ENCODE assay signal across 19 cellular contexts in the genomic region with DNA sequence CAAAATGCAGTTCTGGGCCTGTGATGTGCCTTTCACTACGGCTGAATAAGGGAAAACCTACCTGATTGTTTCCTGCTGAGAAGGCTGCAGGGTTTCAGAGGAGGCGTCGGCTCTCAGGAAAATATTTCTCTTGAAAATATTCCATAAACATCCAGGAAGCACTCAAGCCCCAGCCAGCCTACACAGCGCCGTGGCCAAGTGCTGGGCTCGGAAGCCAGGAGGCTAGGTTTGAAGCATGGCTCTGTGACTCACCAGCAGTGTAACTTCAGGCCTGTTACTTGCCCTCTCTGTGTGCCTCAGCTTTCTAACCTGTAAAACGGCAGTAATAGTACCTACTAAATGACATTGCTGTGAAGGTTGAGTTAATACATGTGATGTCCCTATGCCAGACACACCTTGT.
DNase-seq lines count a peak whose midpoint lies in the region; ATAC-seq, FAIRE-seq and TF ChIP-seq lines count a peak whose summit lies in the region.
"Had no signal": no experiment of that assay in that cellular context is flagged by ENCODE, and none has a peak within 500 bp of the region (broad histone marks: within the 10 kb centered on the region; RNA-seq: fewer than 3 reads in every experiment).

No MANE protein-coding gene starts in this region.

- no peak for ATAC-seq in stimulated activated naive CD8-positive, alpha-beta T cell treated with anti-CD3 and anti-CD28 coated beads, Interleukin-15, amount 100 ng/mL, for 72 hours
- peak; percentile 73 for ATAC-seq in lung (ENCODE audit: insufficient read depth, low FRiP score)
- ATAC-seq: natural killer cell treated with Interleukin-12 subunit alpha and Interleukin-12 subunit beta and Interleukin-15 and Interleukin-18, amount 100 ng/mL, for 72 hours; stimulated activated memory B cell treated with anti-CD40 and anti-IgM and Interleukin-4, amounts not matched to agents 10 μg/mL and 1 μg/mL and 100 μg/mL, for 72 hours had no signal

- H3K9ac ChIP-seq in endothelial cell of umbilical vein (replicated peaks; ENCODE audit: extremely low read depth, insufficient read depth, low read length), result no peak overlapping the region
- H3K9ac ChIP-seq: SK-N-SH had no signal

- H3K9me1 ChIP-seq in endothelial cell of umbilical vein (replicated peaks; ENCODE audit: control insufficient read depth, extremely low read depth, insufficient read depth, low read length), result no peaks in the 10 kb centered on the region

- no TSS peak for BruUV-seq in endothelial cell of umbilical vein (replicated peaks; lab: Mats Ljungman, UMichigan)

- H3K79me2 ChIP-seq in endothelial cell of umbilical vein (ENCODE audit: control insufficient read depth, insufficient read depth, low read length), result no peaks in the 10 kb centered on the region

- no peak for FAIRE-seq in endothelial cell of umbilical vein (lab: Jason Lieb, UNC)
- FAIRE-seq: HTR-8/SVneo had no signal

- H3K36me3 Mint-ChIP-seq in stimulated activated naive CD8-positive, alpha-beta T cell treated with anti-CD3 and anti-CD28 coated beads, Interleukin-15, Interleukin-2, amounts not matched to agents 100 ng/mL and 50 ng/mL, for 24 hours (ENCODE audit: low read depth), result no peaks in the 10 kb centered on the region
- H3K36me3 Mint-ChIP-seq: natural killer cell treated with Interleukin-12 subunit alpha and Interleukin-12 subunit beta and Interleukin-15 and Interleukin-18, amount 100 ng/mL, for 72 hours; stimulated activated memory B cell treated with anti-CD40 and anti-IgM and Interleukin-4, amounts not matched to agents 10 μg/mL and 1 μg/mL and 100 μg/mL, for 72 hours had no signal

- H3K27me3 ChIP-seq in endothelial cell of umbilical vein (ENCODE audit: control insufficient read depth in 2 of 2, insufficient read depth in 2 of 2, low read length in 2 of 2) (no peaks in the 10 kb centered on the region), lung (ENCODE audit: control insufficient read depth, insufficient read depth) (no peaks in the 10 kb centered on the region), Peyer's patch (no peaks in the 10 kb centered on the region)

- no peak overlapping the region for H3K4me3 Mint-ChIP-seq in stimulated activated naive CD8-positive, alpha-beta T cell treated with anti-CD3 and anti-CD28 coated beads, Interleukin-15, Interleukin-2, amounts not matched to agents 100 ng/mL and 50 ng/mL, for 24 hours
- no peak overlapping the region for H3K4me3 Mint-ChIP-seq in stimulated activated naive CD8-positive, alpha-beta T cell treated with anti-CD3 and anti-CD28 coated beads, Interleukin-15, amount 100 ng/mL, for 72 hours
- H3K4me3 Mint-ChIP-seq: activated naive CD8-positive, alpha-beta T cell; natural killer cell treated with Interleukin-12 subunit alpha and Interleukin-12 subunit beta and Interleukin-15 and Interleukin-18, amount 100 ng/mL, for 72 hours; stimulated activated memory B cell treated with anti-CD40 and anti-IgM and Interleukin-4, amounts not matched to agents 10 μg/mL and 1 μg/mL and 100 μg/mL, for 72 hours had no signal

- peaks cover 7% of the 10 kb centered on the region for H3K4me1 Mint-ChIP-seq in stimulated activated naive CD8-positive, alpha-beta T cell treated with anti-CD3 and anti-CD28 coated beads, Interleukin-15, Interleukin-2, amounts not matched to agents 100 ng/mL and 50 ng/mL, for 24 hours (ENCODE audit: low read depth)
- H3K4me1 Mint-ChIP-seq in stimulated activated naive CD8-positive, alpha-beta T cell treated with anti-CD3 and anti-CD28 coated beads, Interleukin-15, amount 100 ng/mL, for 72 hours, result peaks cover 6% of the 10 kb centered on the region
- H3K4me1 Mint-ChIP-seq: stimulated activated memory B cell treated with anti-CD40 and anti-IgM and Interleukin-4, amounts not matched to agents 10 μg/mL and 1 μg/mL and 100 μg/mL, for 72 hours had no signal

- TF ChIP-seq CTCF in endothelial cell of umbilical vein (IDR thresholded peaks at IDR 0.05; ENCODE audit: extremely low read depth in 1 of 2, insufficient read depth in 1 of 2, low read depth in 1 of 2, low read length in 2 of 2) (no peak), lung (IDR thresholded peaks at IDR 0.05; ENCODE audit: control extremely low read depth, extremely low read depth) (no peak), Peyer's patch (IDR thresholded peaks at IDR 0.05) (no peak)

- H3K9me3 ChIP-seq in endothelial cell of umbilical vein (replicated peaks; ENCODE audit: control insufficient read depth, insufficient read depth, low read length), result no peaks in the 10 kb centered on the region
- peaks cover 0 to 4% of the 10 kb centered on the region in 2 donors for H3K9me3 ChIP-seq in lung (ENCODE audit: control insufficient read depth in 2 of 2, insufficient read depth in 1 of 2, low read length in 1 of 2)
- peaks cover 0 to 6% (median 0%) of the 10 kb centered on the region in 4 donors for H3K9me3 ChIP-seq in Peyer's patch
- H3K9me3 ChIP-seq: SK-N-SH had no signal

- WGBS in lung, 2 donors, result 24 to 54% methylated on average over 7 of the region's 7 CpGs

- peak overlapping the region; percentile 18 for H2AFZ ChIP-seq in endothelial cell of umbilical vein (ENCODE audit: low read depth, low read length)

- H3K4me2 ChIP-seq in endothelial cell of umbilical vein (ENCODE audit: insufficient read depth, low read length), result no peak overlapping the region
- H3K4me2 ChIP-seq: SK-N-SH had no signal

- no peaks in the 10 kb centered on the region for H3K4me1 ChIP-seq in endothelial cell of umbilical vein (ENCODE audit: control insufficient read depth, extremely low read depth, insufficient read depth, low read length)
- no peaks in the 10 kb centered on the region for H3K4me1 ChIP-seq in lung (ENCODE audit: control insufficient read depth in 2 of 2, insufficient read depth in 2 of 2, low read length in 2 of 2)
- H3K4me1 ChIP-seq in Peyer's patch, result no peaks in the 10 kb centered on the region
- H3K4me1 ChIP-seq: Caco-2 had no signal

- dilution Hi-C loops in endothelial cell of umbilical vein (cut with MboI; ENCODE audit: extremely low pct_ligation_motif_present, low sequenced_read_pairs), result no loop called here

- no peaks in the 10 kb centered on the region for H3K9me3 Mint-ChIP-seq in stimulated activated naive CD8-positive, alpha-beta T cell treated with anti-CD3 and anti-CD28 coated beads, Interleukin-15, Interleukin-2, amounts not matched to agents 100 ng/mL and 50 ng/mL, for 24 hours
- peaks cover 0 to 6% of the 10 kb centered on the region in 2 donors for H3K9me3 Mint-ChIP-seq in stimulated activated naive CD8-positive, alpha-beta T cell treated with anti-CD3 and anti-CD28 coated beads, Interleukin-15, amount 100 ng/mL, for 72 hours
- H3K9me3 Mint-ChIP-seq: natural killer cell treated with Interleukin-12 subunit alpha and Interleukin-12 subunit beta and Interleukin-15 and Interleukin-18, amount 100 ng/mL, for 72 hours had no signal

- H3K27me3 Mint-ChIP-seq in stimulated activated naive CD8-positive, alpha-beta T cell treated with anti-CD3 and anti-CD28 coated beads, Interleukin-15, Interleukin-2, amounts not matched to agents 100 ng/mL and 50 ng/mL, for 24 hours, result no peaks in the 10 kb centered on the region
- H3K27me3 Mint-ChIP-seq in stimulated activated naive CD8-positive, alpha-beta T cell treated with anti-CD3 and anti-CD28 coated beads, Interleukin-15, amount 100 ng/mL, for 72 hours, result peaks cover 24% of the 10 kb centered on the region
- H3K27me3 Mint-ChIP-seq: stimulated activated memory B cell treated with anti-CD40 and anti-IgM and Interleukin-4, amounts not matched to agents 10 μg/mL and 1 μg/mL and 100 μg/mL, for 72 hours had no signal

- CTCF ChIA-PET in endothelial cell of umbilical vein (lab: Charles Lee), result no interaction called here

- DNase-seq in stimulated activated naive CD8-positive, alpha-beta T cell treated with anti-CD3 and anti-CD28 coated beads, Interleukin-15, amount 100 ng/mL, for 72 hours, result no peak
- peak; percentile 16 for DNase-seq in endothelial cell of umbilical vein (ENCODE audit: low read depth, low spot score)
- peak; percentile 36 for DNase-seq in lung (ENCODE audit: low spot score)
- DNase-seq in Kasumi-1 (lab: John Stamatoyannopoulos, UW), result no peak
- no peak for DNase-seq in Peyer's patch
- no peak for DNase-seq in MV-4-11 (lab: John Stamatoyannopoulos, UW)
- DNase-seq in NCI-H146 treated with DMSO at 0.1 percent for 48 hours (lab: John Stamatoyannopoulos, UW; ENCODE audit: unreplicated experiment), result no peak
- DNase-seq: activated CD8-positive, alpha-beta memory T cell treated with anti-CD3 and anti-CD28 coated beads, Interleukin-2, amount 50 U/mL, for 48 hours; Caco-2; erythroblast; hippocampal formation; NCI-H1048; SK-N-SH; WERI-Rb-1 had no signal

- H3K4me3 ChIP-seq in endothelial cell of umbilical vein (replicated peaks in 1 of 3; ENCODE audit: insufficient read depth in 1 of 3, low read depth in 1 of 3, low read length in 3 of 3), result no peak overlapping the region
- no peak overlapping the region for H3K4me3 ChIP-seq in lung
- no peak overlapping the region for H3K4me3 ChIP-seq in Peyer's patch

- peak overlapping the region; percentile 53 for H3K27ac Mint-ChIP-seq in stimulated activated naive CD8-positive, alpha-beta T cell treated with anti-CD3 and anti-CD28 coated beads, Interleukin-15, Interleukin-2, amounts not matched to agents 100 ng/mL and 50 ng/mL, for 24 hours
- no peak overlapping the region for H3K27ac Mint-ChIP-seq in stimulated activated naive CD8-positive, alpha-beta T cell treated with anti-CD3 and anti-CD28 coated beads, Interleukin-15, amount 100 ng/mL, for 72 hours
- H3K27ac Mint-ChIP-seq: activated naive CD8-positive, alpha-beta T cell; natural killer cell treated with Interleukin-12 subunit alpha and Interleukin-12 subunit beta and Interleukin-15 and Interleukin-18, amount 100 ng/mL, for 72 hours; stimulated activated memory B cell treated with anti-CD40 and anti-IgM and Interleukin-4, amounts not matched to agents 10 μg/mL and 1 μg/mL and 100 μg/mL, for 72 hours had no signal

- H3K36me3 ChIP-seq in endothelial cell of umbilical vein (ENCODE audit: control insufficient read depth in 2 of 2, extremely low read depth in 1 of 2, insufficient read depth in 2 of 2, low read length in 2 of 2) (no peaks in the 10 kb centered on the region), lung (ENCODE audit: control insufficient read depth in 2 of 2, insufficient read depth in 2 of 2, low read length in 2 of 2) (no peaks in the 10 kb centered on the region), Peyer's patch (no peaks in the 10 kb centered on the region)
- H3K36me3 ChIP-seq: WERI-Rb-1 had no signal

- TF ChIP-seq POLR2A in endothelial cell of umbilical vein (IDR thresholded peaks at IDR 0.05; ENCODE audit: low read depth, low read length), result no peak
- no peak for TF ChIP-seq POLR2A in Peyer's patch (IDR thresholded peaks at IDR 0.05)

- intact Hi-C loops in endothelial cell of umbilical vein (cut with micrococcal nuclease), result no loop called here

- POLR2A ChIA-PET in endothelial cell of umbilical vein (lab: Charles Lee), result no interaction called here

- H4K20me1 ChIP-seq in endothelial cell of umbilical vein (replicated peaks; ENCODE audit: control insufficient read depth, extremely low read depth, insufficient read depth, low read length), result no peaks in the 10 kb centered on the region

- H3K27ac ChIP-seq in endothelial cell of umbilical vein (ENCODE audit: insufficient read depth, low read depth, low read length) (no peak overlapping the region), lung (ENCODE audit: low read depth in 1 of 2, low read length in 1 of 2) (no peak overlapping the region), Peyer's patch (no peak overlapping the region)
- H3K27ac ChIP-seq: WERI-Rb-1 had no signal

Comparison
In these comparisons a context has a peak if more than half of its experiments do, and no peak if none do; other contexts are left out.
1. DNase-seq: peak in endothelial cell of umbilical vein (single experiment) and lung (single experiment); none in stimulated activated naive CD8-positive, alpha-beta T cell treated with anti-CD3 and anti-CD28 coated beads, Interleukin-15, amount 100 ng/mL, for 72 hours (0 of 2), Kasumi-1 (0 of 2), Peyer's patch (0 of 3), MV-4-11 (single experiment) and NCI-H146 treated with DMSO at 0.1 percent for 48 hours (single experiment).